1 cellular context compared by ENCODE assay signal in genomic region chr4:48127882-48128394, GRCh38.
TF ChIP-seq lines count a peak whose summit lies in the region.

No MANE protein-coding gene starts in this region.

TF ChIP-seq in HepG2, 621 proteins besides CTCF, POLR2A, EP300 and RAD21 (continued from another document):
- no peak for TF ChIP-seq KIAA2018 (CRISPR knock-in tag; IDR thresholded peaks at IDR 0.05; ENCODE audit: borderline replicate concordance)
- TF ChIP-seq ZNF512B (CRISPR knock-in tag; IDR thresholded peaks at IDR 0.05; ENCODE audit: borderline replicate concordance): no peak
- no peak for TF ChIP-seq YEATS4 (CRISPR knock-in tag; IDR thresholded peaks at IDR 0.05; ENCODE audit: borderline replicate concordance)
- no peak for TF ChIP-seq REST (IDR thresholded peaks at IDR 0.05; ENCODE audit: borderline replicate concordance in 1 of 2, low read depth in 1 of 2, low read length in 2 of 2)
- no peak for TF ChIP-seq DMAP1 (CRISPR knock-in tag; IDR thresholded peaks at IDR 0.05)
- TF ChIP-seq NR1H2 (CRISPR knock-in tag; IDR thresholded peaks at IDR 0.05; ENCODE audit: borderline replicate concordance, low read depth): no peak
- no peak for TF ChIP-seq CEBPB (IDR thresholded peaks at IDR 0.05; ENCODE audit: borderline replicate concordance, low read depth, low read length)
- no peak for TF ChIP-seq ZNF136 (CRISPR knock-in tag; IDR thresholded peaks at IDR 0.05; ENCODE audit: low read depth)
- TF ChIP-seq ATM (IDR thresholded peaks at IDR 0.05; ENCODE audit: borderline replicate concordance): no peak
- no peak for TF ChIP-seq RORA (CRISPR knock-in tag; IDR thresholded peaks at IDR 0.05)
- TF ChIP-seq SMC3 (IDR thresholded peaks at IDR 0.05; ENCODE audit: low read length): peak; percentile 65
- no peak for TF ChIP-seq JUN (CRISPR knock-in tag; IDR thresholded peaks at IDR 0.05)
- no peak for TF ChIP-seq ZNF740 (CRISPR knock-in tag; IDR thresholded peaks at IDR 0.05)
- TF ChIP-seq CBX1 (IDR thresholded peaks at IDR 0.05; ENCODE audit: low read depth): no peak
- TF ChIP-seq ZBTB21 (CRISPR knock-in tag; IDR thresholded peaks at IDR 0.05): no peak
- peak; percentile 77 for TF ChIP-seq STAG1 (CRISPR knock-in tag; IDR thresholded peaks at IDR 0.05)
- TF ChIP-seq NFIB (CRISPR knock-in tag; IDR thresholded peaks at IDR 0.05; ENCODE audit: borderline replicate concordance): no peak
- TF ChIP-seq FOXJ3 (CRISPR knock-in tag; IDR thresholded peaks at IDR 0.05; ENCODE audit: borderline replicate concordance): no peak
- TF ChIP-seq AGO1 (IDR thresholded peaks at IDR 0.05; ENCODE audit: low read depth, low read length, poor library complexity, severe bottlenecking): no peak
- TF ChIP-seq FOXA1 (IDR thresholded peaks at IDR 0.05): no peak
- 0 out of 2 replicates have a peak, but pooled peaks have one; percentile 44 for TF ChIP-seq FOXA1 (CRISPR knock-in tag; IDR thresholded peaks at IDR 0.05)
- TF ChIP-seq LCORL (IDR thresholded peaks at IDR 0.05): no peak
- no peak for TF ChIP-seq LCORL (CRISPR knock-in tag; IDR thresholded peaks at IDR 0.05)
- TF ChIP-seq CHD4 (IDR thresholded peaks at IDR 0.05; ENCODE audit: borderline replicate concordance, low read length): no peak
- peak; percentile 69; the same call in 1 of the 2 replicates for TF ChIP-seq TFAP4 (IDR thresholded peaks at IDR 0.05; ENCODE audit: borderline replicate concordance, low read depth)
- no peak for TF ChIP-seq ZNF839 (CRISPR knock-in tag; IDR thresholded peaks at IDR 0.05; ENCODE audit: borderline replicate concordance)
- no peak for TF ChIP-seq ZIK1 (CRISPR knock-in tag; IDR thresholded peaks at IDR 0.05; ENCODE audit: borderline replicate concordance, low read depth)
- no peak for TF ChIP-seq NFE2 (CRISPR knock-in tag; IDR thresholded peaks at IDR 0.05)
- no peak for TF ChIP-seq SMARCE1 (IDR thresholded peaks at IDR 0.05; ENCODE audit: borderline replicate concordance)
- no peak for TF ChIP-seq ZNF792 (CRISPR knock-in tag; IDR thresholded peaks at IDR 0.05)
- no peak for TF ChIP-seq RBM39 (IDR thresholded peaks at IDR 0.05; ENCODE audit: low read depth, low read length, poor library complexity, severe bottlenecking)
- no peak for TF ChIP-seq ZNF766 (CRISPR knock-in tag; IDR thresholded peaks at IDR 0.05; ENCODE audit: borderline replicate concordance)
- TF ChIP-seq TFDP2 (CRISPR knock-in tag; IDR thresholded peaks at IDR 0.05): no peak
- no peak for TF ChIP-seq POLR2AphosphoS5 (IDR thresholded peaks at IDR 0.05; ENCODE audit: low read depth, low read length)
TF ChIP-seq in HepG2: peak in this region for 5.
